Comparison of ENCODE assay signal across 18 cellular contexts in the genomic region with DNA sequence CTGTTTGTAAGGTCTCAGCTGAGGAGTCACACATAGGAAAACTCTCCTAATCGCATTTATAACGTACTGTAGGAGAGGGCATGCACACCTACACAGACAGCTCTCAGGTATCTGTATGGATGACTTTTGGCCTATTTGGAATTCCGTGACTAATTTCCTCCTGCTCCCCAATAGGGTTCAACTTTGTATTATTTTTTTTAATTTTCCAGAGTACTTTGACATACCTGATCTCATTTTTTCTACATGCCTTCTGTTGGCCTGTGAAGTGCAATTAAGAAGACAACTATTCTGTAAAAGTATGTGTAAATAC.
A peak's percentile ranks its signal among the peaks of the same experiment; 100 is the strongest.
DNase-seq lines count a peak whose midpoint lies in the region; ATAC-seq and TF ChIP-seq lines count a peak whose summit lies in the region.
"Had no signal": no experiment of that assay in that cellular context is flagged by ENCODE, and none has a peak within 500 bp of the region (broad histone marks: within the 10 kb centered on the region; RNA-seq: fewer than 3 reads in every experiment).

No MANE protein-coding gene starts in this region.

- POLR2A ChIA-PET in activated CD8-positive, alpha-beta T cell treated with anti-CD3 and anti-CD28 coated beads, Interleukin-2, amount 10 ng/mL, durations not matched to agents 7 days and 5 days (lab: Charles Lee): no interaction called here

- no peak overlapping the region for H3K27ac Mint-ChIP-seq in activated CD8-positive, alpha-beta T cell treated with anti-CD3 and anti-CD28 coated beads, Interleukin-2, amount 10 ng/mL, durations not matched to agents 7 days and 5 days

- H3K27me3 ChIP-seq in RWPE2 (ENCODE audit: insufficient read depth, poor library complexity, severe bottlenecking) (no peaks in the 10 kb centered on the region), left lung (no peaks in the 10 kb centered on the region)
- H3K27me3 ChIP-seq: BLaER1 treated with 17β-estradiol and CSF1 and Interleukin-3, amounts not matched to agents 10 nM and 100 nM had no signal

- H3K36me3 ChIP-seq in RWPE2 (ENCODE audit: low read depth): no peaks in the 10 kb centered on the region
- no peaks in the 10 kb centered on the region for H3K36me3 ChIP-seq in left lung

- CTCF ChIA-PET in activated CD8-positive, alpha-beta T cell treated with anti-CD3 and anti-CD28 coated beads, Interleukin-2, amount 10 ng/mL, durations not matched to agents 7 days and 5 days (lab: Charles Lee): interaction anchor here (1.0 to 1.3 kb wide), 3 partner anchors 36 to 249 kb away, joined by 3 to 4 read pairs (median 3); no protein-coding TSS in a partner anchor

- no peak overlapping the region for H3K4me3 Mint-ChIP-seq in activated CD8-positive, alpha-beta T cell treated with anti-CD3 and anti-CD28 coated beads, Interleukin-2, amount 10 ng/mL, durations not matched to agents 7 days and 5 days

- H3K36me3 Mint-ChIP-seq in activated CD8-positive, alpha-beta T cell treated with anti-CD3 and anti-CD28 coated beads, Interleukin-2, amount 10 ng/mL, durations not matched to agents 7 days and 5 days (ENCODE audit: low read depth): peaks cover 28% of the 10 kb centered on the region

- DNase-seq in DMS153 (lab: John Stamatoyannopoulos, UW) (peak; percentile 64), DMS153 treated with DMSO at 0.1 percent for 48 hours (lab: John Stamatoyannopoulos, UW; ENCODE audit: unreplicated experiment) (no peak), RWPE2 (ENCODE audit: low spot score) (no peak), left lung (no peak), sciatic nerve (ENCODE audit: low spot score) (no peak), SKM-1 treated with dmso at 0.1 percent for 144 hours (lab: John Stamatoyannopoulos, UW; ENCODE audit: unreplicated experiment) (no peak), GDM1 (lab: John Stamatoyannopoulos, UW) (no peak)
- DNase-seq in activated CD8-positive, alpha-beta T cell treated with anti-CD3 and anti-CD28 coated beads, Interleukin-2, amount 10 ng/mL, durations not matched to agents 7 days and 5 days: no peak
- DNase-seq: GOT3, KBM-7, NCI-H1048, NCI-H146, NCI-H2107, NCI-H226, NCI-H526 had no signal

- H3K9me3 Mint-ChIP-seq in activated CD8-positive, alpha-beta T cell treated with anti-CD3 and anti-CD28 coated beads, Interleukin-2, amount 10 ng/mL, durations not matched to agents 7 days and 5 days (ENCODE audit: insufficient read depth): no peaks in the 10 kb centered on the region

- H3K27ac ChIP-seq in RWPE2 (ENCODE audit: poor library complexity, severe bottlenecking) (peak overlapping the region; percentile 10), left lung (peak overlapping the region in 1 of 2 donors; percentile 28)
- H3K27ac ChIP-seq: 22Rv1, HL-60 had no signal

- no peak for TF ChIP-seq CTCF in RWPE2 (IDR thresholded peaks at IDR 0.05; ENCODE audit: poor library complexity, severe bottlenecking)
- TF ChIP-seq CTCF in left lung (IDR thresholded peaks at IDR 0.05): no peak

- intact Hi-C loops in left lung (cut with DNase I) (no loop called here), sciatic nerve (cut with DNase I) (no loop called here)

- H3K27me3 Mint-ChIP-seq in activated CD8-positive, alpha-beta T cell treated with anti-CD3 and anti-CD28 coated beads, Interleukin-2, amount 10 ng/mL, durations not matched to agents 7 days and 5 days (ENCODE audit: low read depth): no peaks in the 10 kb centered on the region

- H3K4me3 ChIP-seq in RWPE2 (ENCODE audit: severe bottlenecking) (no peak overlapping the region), left lung (no peak overlapping the region)
- H3K4me3 ChIP-seq: BLaER1 treated with 17β-estradiol and CSF1 and Interleukin-3, amounts not matched to agents 10 nM and 100 nM had no signal

- H3K4me1 ChIP-seq in RWPE2 (ENCODE audit: insufficient read depth, poor library complexity, severe bottlenecking) (peaks cover 14% of the 10 kb centered on the region), left lung (peaks cover 0 to 14% of the 10 kb centered on the region in 2 donors)

- H3K9me3 ChIP-seq in RWPE2 (ENCODE audit: severe bottlenecking) (no peaks in the 10 kb centered on the region), left lung (no peaks in the 10 kb centered on the region)

- peak; percentile 90 for ATAC-seq in RWPE2 (ENCODE audit: low read depth)
- ATAC-seq in left lung: peak; percentile 87
- ATAC-seq in sciatic nerve: peak; percentile 25
- no peak for ATAC-seq in activated CD8-positive, alpha-beta T cell treated with anti-CD3 and anti-CD28 coated beads, Interleukin-2, amount 10 ng/mL, durations not matched to agents 7 days and 5 days

- H3K4me1 Mint-ChIP-seq in activated CD8-positive, alpha-beta T cell treated with anti-CD3 and anti-CD28 coated beads, Interleukin-2, amount 10 ng/mL, durations not matched to agents 7 days and 5 days (ENCODE audit: low read depth): peaks cover 29% of the 10 kb centered on the region
